ENCODE assay signal across 14 cellular contexts in genomic region chrX:108159028-108159670, GRCh38.
DNase-seq lines count a peak whose midpoint lies in the region; ATAC-seq and TF ChIP-seq lines count a peak whose summit lies in the region.
"Had no signal": no experiment of that assay in that cellular context is flagged by ENCODE, and none has a peak within 500 bp of the region (broad histone marks: within the 10 kb centered on the region; RNA-seq: fewer than 3 reads in every experiment).

No MANE protein-coding gene starts in this region.

- H2BK5ac ChIP-seq in IMR-90 (ENCODE audit: low read depth, low read length, poor library complexity, severe bottlenecking) = no peak overlapping the region

- H3K9me1 ChIP-seq in IMR-90 (ENCODE audit: insufficient read depth, low read length) = no peaks in the 10 kb centered on the region

- no peak overlapping the region for H4K5ac ChIP-seq in IMR-90 (ENCODE audit: low read depth, low read length)

- H3K9me3 ChIP-seq in IMR-90 (ENCODE audit: control insufficient read depth, insufficient read depth, low read length) = no peaks in the 10 kb centered on the region
- no peaks in the 10 kb centered on the region for H3K9me3 ChIP-seq in upper lobe of left lung

- dilution Hi-C loops in IMR-90 (cut with HindIII; ENCODE audit: low sequenced_read_pairs, unreplicated experiment) = no loop called here

- no peak for TF ChIP-seq EP300 in upper lobe of left lung (IDR thresholded peaks at IDR 0.05)

- TF ChIP-seq POLR2A in IMR-90 (IDR thresholded peaks at IDR 0.05; ENCODE audit: low read depth, low read length) (no peak), upper lobe of left lung (IDR thresholded peaks at IDR 0.05) (no peak)

- ATAC-seq in IMR-90 (ENCODE audit: low read depth) (no peak), GM18858 (IDR thresholded peaks at IDR 0.05; ENCODE audit: unreplicated experiment) (no peak), upper lobe of left lung (ENCODE audit: low FRiP score in 2 of 2) (no peak), GM18909 (IDR thresholded peaks at IDR 0.05; ENCODE audit: poor library complexity, unreplicated experiment) (no peak)
- ATAC-seq: GM23338 had no signal

- H3K4me2 ChIP-seq in IMR-90 (ENCODE audit: low read depth, low read length) = no peak overlapping the region
- H3K4me2 ChIP-seq: GM23338 had no signal

- no peak overlapping the region for H2BK15ac ChIP-seq in IMR-90 (ENCODE audit: low read depth, low read length)

- H2AK5ac ChIP-seq in IMR-90 (ENCODE audit: low read depth, low read length) = no peak overlapping the region

- no peak overlapping the region for H3K56ac ChIP-seq in IMR-90 (ENCODE audit: extremely low read depth, insufficient read depth, low read length)

- peak overlapping the region; percentile 33 for H2AFZ ChIP-seq in IMR-90 (replicated peaks; ENCODE audit: low read length, poor library complexity)
- H2AFZ ChIP-seq: GM23338 had no signal

- H4K91ac ChIP-seq in IMR-90 (ENCODE audit: insufficient read depth, low read depth, low read length) = no peak overlapping the region

- no TSS peak for BruUV-seq in IMR-90 (replicated peaks; lab: Mats Ljungman, UMichigan)

- H3K14ac ChIP-seq in IMR-90 (replicated peaks; ENCODE audit: low read depth, low read length) = no peak overlapping the region

- H3K4me3 ChIP-seq in IMR-90 (ENCODE audit: insufficient read depth, low read depth, low read length) (no peak overlapping the region), upper lobe of left lung (no peak overlapping the region)
- H3K4me3 ChIP-seq: GM23338 had no signal

- no peak overlapping the region for H3K18ac ChIP-seq in IMR-90 (ENCODE audit: low read depth, low read length)

- TF ChIP-seq CTCF in IMR-90 (conservative IDR thresholded peaks at IDR 0.05; ENCODE audit: low read depth, low read length) (no peak), upper lobe of left lung (IDR thresholded peaks at IDR 0.05) (no peak)

- H3K27me3 ChIP-seq in IMR-90 (ENCODE audit: control insufficient read depth, insufficient read depth, low read length) = peaks cover 10% of the 10 kb centered on the region
- H3K27me3 ChIP-seq in upper lobe of left lung = no peaks in the 10 kb centered on the region

- no peak overlapping the region for H2AK9ac ChIP-seq in IMR-90 (replicated peaks; ENCODE audit: low read depth, low read length, poor library complexity)

- no peaks in the 10 kb centered on the region for H3K4me1 ChIP-seq in IMR-90 (ENCODE audit: control insufficient read depth, insufficient read depth, low read length)
- no peaks in the 10 kb centered on the region for H3K4me1 ChIP-seq in upper lobe of left lung

- no peak overlapping the region for H3K9ac ChIP-seq in IMR-90 (ENCODE audit: low read depth, low read length)

- WGBS in IMR-90 (ENCODE audit: extremely low coverage in 2 of 2, insufficient read length in 1 of 2), 2 experiments = 91% methylated on average over 6 of the region's 11 CpGs; no CpG with 5 or more reads in 1 of the 2 experiments
- WGBS in upper lobe of left lung, 2 donors = 91 to 96% methylated on average over 7 to 11 of the region's 11 CpGs

- no peak for DNase-seq in IMR-90
- DNase-seq in kidney tubule cell (ENCODE audit: low spot score) = peak; percentile 8
- DNase-seq in renal cortical epithelial cell (ENCODE audit: low read depth) = peak; percentile 18
- DNase-seq in upper lobe of left lung = no peak
- DNase-seq: C1 segment of cervical spinal cord; CD4-positive, alpha-beta memory T cell; COR-L47; DMS153; DND-41; H9; HFFc6 had no signal

- POLR2A ChIA-PET in IMR-90 (lab: Charles Lee; ENCODE audit: unreplicated experiment) = no interaction called here

- no peak for TF ChIP-seq RAD21 in IMR-90 (IDR thresholded peaks at IDR 0.05; ENCODE audit: low read length)

- no peak overlapping the region for H2BK20ac ChIP-seq in IMR-90 (ENCODE audit: low read depth, low read length)

- CTCF ChIA-PET in IMR-90 (lab: Yijun Ruan, JAX) = no interaction called here

- no peak overlapping the region for H3K4ac ChIP-seq in IMR-90 (ENCODE audit: low read depth, low read length)

- no peak overlapping the region for H3K27ac ChIP-seq in IMR-90 (ENCODE audit: insufficient read depth, low read length)
- H3K27ac ChIP-seq in upper lobe of left lung = no peak overlapping the region

- H3K79me1 ChIP-seq in IMR-90 (ENCODE audit: low read depth in 1 of 2, low read length in 2 of 2) = no peaks in the 10 kb centered on the region

- H3K36me3 ChIP-seq in IMR-90 (ENCODE audit: control insufficient read depth, insufficient read depth, low read length) (no peaks in the 10 kb centered on the region), upper lobe of left lung (peaks cover 0 to 4% (median 0%) of the 10 kb centered on the region in 4 donors)

- H3K23ac ChIP-seq in IMR-90 (ENCODE audit: low read depth, low read length) = no peak overlapping the region

- no peak overlapping the region for H4K8ac ChIP-seq in IMR-90 (ENCODE audit: low read depth in 2 of 2, low read length in 2 of 2)

- intact Hi-C loops in IMR-90 (cut with micrococcal nuclease) = no loop called here

- H2BK120ac ChIP-seq in IMR-90 (ENCODE audit: low read depth, low read length) = no peak overlapping the region

- no peaks in the 10 kb centered on the region for H4K20me1 ChIP-seq in IMR-90 (ENCODE audit: insufficient read depth, low read length)

- in situ Hi-C loops in IMR-90 (cut with MboI; ENCODE audit: low sequenced_read_pairs) = no loop called here

TF ChIP-seq in IMR-90, 13 proteins besides CTCF, POLR2A, EP300 and RAD21:
- TF ChIP-seq CEBPB (IDR thresholded peaks at IDR 0.05; ENCODE audit: low read depth, low read length) (no peak), BHLHE40 (IDR thresholded peaks at IDR 0.05; ENCODE audit: low read depth, low read length) (no peak), MAFK (IDR thresholded peaks at IDR 0.05; ENCODE audit: low read depth, low read length) (no peak), MAZ (IDR thresholded peaks at IDR 0.05; ENCODE audit: borderline replicate concordance, low read depth, low read length) (no peak), USF2 (IDR thresholded peaks at IDR 0.05; ENCODE audit: low read depth, low read length) (no peak), CHD1 (IDR thresholded peaks at IDR 0.05; ENCODE audit: low read depth, low read length) (no peak), NFE2L2 (IDR thresholded peaks at IDR 0.05; ENCODE audit: low read depth, low read length) (no peak), ELK1 (IDR thresholded peaks at IDR 0.05; ENCODE audit: borderline replicate concordance, low read depth, low read length) (no peak), MXI1 (IDR thresholded peaks at IDR 0.05; ENCODE audit: borderline replicate concordance, low read depth, low read length) (no peak), RFX5 (IDR thresholded peaks at IDR 0.05; ENCODE audit: low read depth, low read length) (no peak), SMC3 (IDR thresholded peaks at IDR 0.05; ENCODE audit: low read depth, low read length) (no peak), RCOR1 (IDR thresholded peaks at IDR 0.05; ENCODE audit: insufficient replicate concordance, low read length) (no peak), FOS (IDR thresholded peaks at IDR 0.05; ENCODE audit: low read depth, low read length) (no peak)

Comparison
In these comparisons a context has a peak if more than half of its experiments do, and no peak if none do; other contexts are left out.
1. DNase-seq: peak in kidney tubule cell (single experiment) and renal cortical epithelial cell (single experiment); none in IMR-90 (single experiment) and upper lobe of left lung (0 of 2).